ENCODE assay signal across 25 cellular contexts in the genomic region with DNA sequence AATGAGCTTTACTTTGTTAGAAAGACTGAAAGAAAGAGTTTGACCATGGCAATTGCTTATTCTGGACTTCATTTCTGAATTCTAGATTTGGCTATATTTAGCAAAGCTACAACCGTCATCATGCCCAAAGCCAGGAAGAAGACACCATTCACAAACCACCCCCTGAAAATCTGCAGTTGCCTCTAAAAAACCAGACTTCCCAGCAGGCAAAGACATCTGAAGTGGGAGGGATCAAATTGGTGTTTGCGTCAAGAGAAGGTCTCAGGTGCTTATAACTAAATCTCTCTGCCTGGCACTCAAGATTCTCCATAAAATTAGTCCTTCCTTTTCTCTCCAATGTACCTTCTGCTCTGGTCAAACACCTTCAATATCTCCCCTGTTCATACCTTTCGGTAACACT. TPM values are rescaled to one million over a fixed set of nuclear protein-coding genes. Genes with fewer than 3 reads are reported as not detected.
DNase-seq lines count a peak whose midpoint lies in the region; ATAC-seq and TF ChIP-seq lines count a peak whose summit lies in the region.
"Had no signal": no experiment of that assay in that cellular context is flagged by ENCODE, and none has a peak within 500 bp of the region (broad histone marks: within the 10 kb centered on the region; RNA-seq: fewer than 3 reads in every experiment).

No MANE protein-coding gene starts in this region.

- peaks cover 12% of the 10 kb centered on the region for H3F3A ChIP-seq in neural progenitor cell (ENCODE audit: low read depth)

- no peak for ATAC-seq in activated T-cell treated with anti-CD3 and anti-CD28 coated beads, Interleukin-2, amount 50 U/mL, for 4 hours
- ATAC-seq in lower lobe of right lung: no peak
- ATAC-seq: foreskin keratinocyte, left lung, SK-N-SH treated with all-trans-retinoic acid at 6 μM for 48 hours had no signal

- H3K4me3 ChIP-seq in CD8-positive, alpha-beta memory T cell (ENCODE audit: low read length): no peak overlapping the region
- H3K4me3 ChIP-seq in neural progenitor cell: no peak overlapping the region
- no peak overlapping the region for H3K4me3 ChIP-seq in lower lobe of right lung
- H3K4me3 ChIP-seq: hepatocyte, left lung, sigmoid colon, uterus had no signal

- intact Hi-C loops in lower lobe of right lung (cut with DNase I): no loop called here

- peak overlapping the region; percentile 5 to 93 (median 82) for H3K27ac Mint-ChIP-seq in CD8-positive, alpha-beta memory T cell
- peak overlapping the region; percentile 40 for H3K27ac Mint-ChIP-seq in activated naive CD8-positive, alpha-beta T cell treated with anti-CD3 and anti-CD28 coated beads for 36 hours
- no peak overlapping the region for H3K27ac Mint-ChIP-seq in neural progenitor cell
- H3K27ac Mint-ChIP-seq: activated B cell treated with CpG ODN at 0.5 μM for 24 hours, mesothelial cell of epicardium, nephron progenitor cell, progenitor cell of endocrine pancreas had no signal

- H3K36me3 Mint-ChIP-seq in activated T-cell treated with anti-CD3 and anti-CD28 coated beads, Interleukin-2, amount 50 U/mL, for 4 hours (ENCODE audit: insufficient read depth): peaks cover 30% of the 10 kb centered on the region
- H3K36me3 Mint-ChIP-seq in CD8-positive, alpha-beta memory T cell: peaks cover 0 to 67% (median 19%) of the 10 kb centered on the region in 3 donors
- peaks cover 55% of the 10 kb centered on the region for H3K36me3 Mint-ChIP-seq in activated naive CD8-positive, alpha-beta T cell treated with anti-CD3 and anti-CD28 coated beads for 36 hours
- peaks cover 7% of the 10 kb centered on the region for H3K36me3 Mint-ChIP-seq in neural progenitor cell

- H2AFZ ChIP-seq in neural progenitor cell (replicated peaks): no peak overlapping the region
- H2AFZ ChIP-seq: hepatocyte had no signal

- no peaks in the 10 kb centered on the region for H3K27me3 ChIP-seq in CD8-positive, alpha-beta memory T cell (ENCODE audit: insufficient read depth, low read length, poor library complexity, severe bottlenecking)
- no peaks in the 10 kb centered on the region for H3K27me3 ChIP-seq in neural progenitor cell
- no peaks in the 10 kb centered on the region for H3K27me3 ChIP-seq in lower lobe of right lung (ENCODE audit: low read depth)
- H3K27me3 ChIP-seq: foreskin keratinocyte, hepatocyte, left lung, sigmoid colon, uterus had no signal

- H3K4me1 ChIP-seq in CD8-positive, alpha-beta memory T cell (ENCODE audit: insufficient read depth, low read length): peaks cover 60% of the 10 kb centered on the region
- H3K4me1 ChIP-seq in neural progenitor cell (peaks cover 27% of the 10 kb centered on the region), lower lobe of right lung (peaks cover 51% of the 10 kb centered on the region)
- H3K4me1 ChIP-seq: foreskin keratinocyte had no signal

- H3K4me2 ChIP-seq in neural progenitor cell: peak overlapping the region; percentile 49
- H3K4me2 ChIP-seq: hepatocyte had no signal

- no peaks in the 10 kb centered on the region for H3K9me3 Mint-ChIP-seq in activated T-cell treated with anti-CD3 and anti-CD28 coated beads, Interleukin-2, amount 50 U/mL, for 4 hours
- no peaks in the 10 kb centered on the region for H3K9me3 Mint-ChIP-seq in CD8-positive, alpha-beta memory T cell
- no peaks in the 10 kb centered on the region for H3K9me3 Mint-ChIP-seq in activated naive CD8-positive, alpha-beta T cell treated with anti-CD3 and anti-CD28 coated beads for 36 hours
- no peaks in the 10 kb centered on the region for H3K9me3 Mint-ChIP-seq in neural progenitor cell
- H3K9me3 Mint-ChIP-seq: activated B cell treated with CpG ODN at 0.5 μM for 24 hours, CD14-positive monocyte, mesothelial cell of epicardium, nephron progenitor cell had no signal

- peaks cover 6% of the 10 kb centered on the region for H4K20me1 ChIP-seq in neural progenitor cell (ENCODE audit: low read depth)

- no peaks in the 10 kb centered on the region for H3K27me3 Mint-ChIP-seq in activated T-cell treated with anti-CD3 and anti-CD28 coated beads, Interleukin-2, amount 50 U/mL, for 4 hours (ENCODE audit: low read depth)
- H3K27me3 Mint-ChIP-seq in CD8-positive, alpha-beta memory T cell: no peaks in the 10 kb centered on the region
- no peaks in the 10 kb centered on the region for H3K27me3 Mint-ChIP-seq in activated naive CD8-positive, alpha-beta T cell treated with anti-CD3 and anti-CD28 coated beads for 36 hours
- H3K27me3 Mint-ChIP-seq in neural progenitor cell (ENCODE audit: insufficient read depth, low read depth): peaks cover 2% of the 10 kb centered on the region
- H3K27me3 Mint-ChIP-seq: progenitor cell of endocrine pancreas had no signal

- TF ChIP-seq CTCF in neural progenitor cell (IDR thresholded peaks at IDR 0.05): no peak
- no peak for TF ChIP-seq CTCF in lower lobe of right lung (IDR thresholded peaks at IDR 0.05)
- no peak for TF ChIP-seq CTCF in GM10266 (IDR thresholded peaks at IDR 0.05; ENCODE audit: control insufficient read depth, insufficient read depth, low read depth, missing control alignments)

- H3K27ac ChIP-seq in CD8-positive, alpha-beta memory T cell (ENCODE audit: low read depth, low read length): no peak overlapping the region
- H3K27ac ChIP-seq in neural progenitor cell: no peak overlapping the region
- H3K27ac ChIP-seq in lower lobe of right lung: no peak overlapping the region
- H3K27ac ChIP-seq: foreskin keratinocyte, hepatocyte, left lung, sigmoid colon, uterus had no signal

- H3K4me3 Mint-ChIP-seq in activated T-cell treated with anti-CD3 and anti-CD28 coated beads, Interleukin-2, amount 50 U/mL, for 4 hours: peak overlapping the region; percentile 0
- peak overlapping the region; percentile 4 to 99 (median 96) for H3K4me3 Mint-ChIP-seq in CD8-positive, alpha-beta memory T cell
- peak overlapping the region; percentile 30 for H3K4me3 Mint-ChIP-seq in activated naive CD8-positive, alpha-beta T cell treated with anti-CD3 and anti-CD28 coated beads for 36 hours
- no peak overlapping the region for H3K4me3 Mint-ChIP-seq in neural progenitor cell
- H3K4me3 Mint-ChIP-seq: activated B cell treated with CpG ODN at 0.5 μM for 24 hours, CD14-positive monocyte, mesothelial cell of epicardium, nephron progenitor cell had no signal

- CTCF ChIA-PET in CD8-positive, alpha-beta memory T cell (lab: Charles Lee): interaction anchor here (1.0 to 1.8 kb wide), 3 partner anchors 17 to 200 kb away, joined by 3 to 5 read pairs (median 5); a partner anchor contains a TSS

- H3K79me2 ChIP-seq in neural progenitor cell (ENCODE audit: low read depth): peaks cover 69% of the 10 kb centered on the region

- H3K9ac ChIP-seq in neural progenitor cell: no peak overlapping the region

- H3K9me3 ChIP-seq in CD8-positive, alpha-beta memory T cell (ENCODE audit: low read length): no peaks in the 10 kb centered on the region
- H3K9me3 ChIP-seq in neural progenitor cell (ENCODE audit: low read depth): no peaks in the 10 kb centered on the region
- H3K9me3 ChIP-seq in lower lobe of right lung: no peaks in the 10 kb centered on the region
- H3K9me3 ChIP-seq: left lung, sigmoid colon, uterus had no signal

- no peaks in the 10 kb centered on the region for H3K36me3 ChIP-seq in CD8-positive, alpha-beta memory T cell (ENCODE audit: insufficient read depth, low read length)
- no peaks in the 10 kb centered on the region for H3K36me3 ChIP-seq in neural progenitor cell
- no peaks in the 10 kb centered on the region for H3K36me3 ChIP-seq in lower lobe of right lung
- H3K36me3 ChIP-seq: sigmoid colon, uterus had no signal

- no peak for DNase-seq in activated T-cell treated with anti-CD3 and anti-CD28 coated beads, Interleukin-2, amount 50 U/mL, for 4 hours
- DNase-seq in activated T-cell treated with anti-CD3 and anti-CD28 coated beads, Interleukin-2, amount 50 U/mL, for 48 hours: no peak
- DNase-seq in CD8-positive, alpha-beta memory T cell: no peak
- DNase-seq in activated naive CD8-positive, alpha-beta T cell treated with anti-CD3 and anti-CD28 coated beads for 36 hours: no peak
- DNase-seq in neural progenitor cell (ENCODE audit: low spot score) (no peak), lower lobe of right lung (no peak), AG20443 (ENCODE audit: low spot score) (no peak), GM10266 (ENCODE audit: extremely low spot score) (no peak)
- DNase-seq: ACHN; activated B cell treated with CpG ODN at 0.5 μM for 24 hours; activated gamma-delta T cell; foreskin keratinocyte; Karpas-422; left lung; NCI-H1694 treated with DMSO at 0.1 percent for 48 hours; nephron progenitor cell; sigmoid colon; stimulated activated CD4-positive, alpha-beta T cell treated with anti-CD3 and anti-CD28 coated beads, Interleukin-15, amount 100 ng/mL, for 24 hours; T1000; uterus had no signal

- H3K4me1 Mint-ChIP-seq in activated T-cell treated with anti-CD3 and anti-CD28 coated beads, Interleukin-2, amount 50 U/mL, for 4 hours (ENCODE audit: low read depth): peaks cover 73% of the 10 kb centered on the region
- H3K4me1 Mint-ChIP-seq in CD8-positive, alpha-beta memory T cell: peaks cover 63 to 84% (median 80%) of the 10 kb centered on the region in 3 donors
- peaks cover 52% of the 10 kb centered on the region for H3K4me1 Mint-ChIP-seq in activated naive CD8-positive, alpha-beta T cell treated with anti-CD3 and anti-CD28 coated beads for 36 hours
- H3K4me1 Mint-ChIP-seq in neural progenitor cell: peaks cover 25% of the 10 kb centered on the region

- POLR2A ChIA-PET in CD8-positive, alpha-beta memory T cell (lab: Charles Lee): no interaction called here

RNA-seq across cellular contexts. Expression of a gene that starts 5.6 kb away (rescaled TPM):
- total RNA-seq in activated T-cell treated with anti-CD3 and anti-CD28 coated beads, Interleukin-2, amount 50 U/mL, for 4 hours: 10 to 100 TPM; 46.1 to 54.5 (median 51.6) TPM
- 10 to 100 TPM; 71.7 to 74.0 TPM for total RNA-seq in CD8-positive, alpha-beta memory T cell
- polyA plus RNA-seq in CD8-positive, alpha-beta memory T cell: 114 TPM
- total RNA-seq in activated naive CD8-positive, alpha-beta T cell treated with anti-CD3 and anti-CD28 coated beads for 36 hours: 10 to 100 TPM; 78.3 to 85.4 TPM
- total RNA-seq in neural progenitor cell (ENCODE audit: low replicate concordance): 11.8 and 20.8 TPM in 2 replicates
- total RNA-seq in lower lobe of right lung: 73.3 TPM
